ENCODE assay signal across 17 cellular contexts in genomic region chr11:116953525-116954284, GRCh38.
DNase-seq lines count a peak whose midpoint lies in the region; ATAC-seq, FAIRE-seq and TF ChIP-seq lines count a peak whose summit lies in the region.
"Had no signal": no experiment of that assay in that cellular context is flagged by ENCODE, and none has a peak within 500 bp of the region (broad histone marks: within the 10 kb centered on the region; RNA-seq: fewer than 3 reads in every experiment).

No MANE protein-coding gene starts in this region.

- CTCF ChIA-PET in endothelial cell of umbilical vein (lab: Charles Lee): no interaction called here

- POLR2A ChIA-PET in endothelial cell of umbilical vein (lab: Charles Lee): no interaction called here

- H3K4me2 ChIP-seq in SU-DHL-6 (ENCODE audit: low read depth, low read length, poor library complexity, severe bottlenecking): peak overlapping the region; percentile 91
- no peak overlapping the region for H3K4me2 ChIP-seq in endothelial cell of umbilical vein (ENCODE audit: insufficient read depth, low read length)
- H3K4me2 ChIP-seq: A549 had no signal

- H3K9me1 ChIP-seq in endothelial cell of umbilical vein (replicated peaks; ENCODE audit: control insufficient read depth, extremely low read depth, insufficient read depth, low read length): no peaks in the 10 kb centered on the region

- H4K20me1 ChIP-seq in SU-DHL-6 (ENCODE audit: low read depth, low read length) (no peaks in the 10 kb centered on the region), endothelial cell of umbilical vein (replicated peaks; ENCODE audit: control insufficient read depth, extremely low read depth, insufficient read depth, low read length) (no peaks in the 10 kb centered on the region)

- peak; percentile 24 for FAIRE-seq in endothelial cell of umbilical vein (lab: Jason Lieb, UNC)
- FAIRE-seq: A549 had no signal

- H3K36me3 ChIP-seq in cardiac muscle cell (peaks cover 15% of the 10 kb centered on the region), SU-DHL-6 (ENCODE audit: low read length) (no peaks in the 10 kb centered on the region), endothelial cell of umbilical vein (ENCODE audit: control insufficient read depth in 2 of 2, extremely low read depth in 1 of 2, insufficient read depth in 2 of 2, low read length in 2 of 2) (peaks cover 0 to 2% of the 10 kb centered on the region in 2 experiments), MG63 (peaks cover 30% of the 10 kb centered on the region)

- TF ChIP-seq CTCF in cardiac muscle cell (IDR thresholded peaks at IDR 0.05; ENCODE audit: low read depth, low read length): no peak
- no peak for TF ChIP-seq CTCF in SU-DHL-6 (IDR thresholded peaks at IDR 0.05; ENCODE audit: insufficient read depth, low read length, poor library complexity, severe bottlenecking)
- TF ChIP-seq CTCF in endothelial cell of umbilical vein (IDR thresholded peaks at IDR 0.05; ENCODE audit: extremely low read depth in 1 of 2, insufficient read depth in 1 of 2, low read depth in 1 of 2, low read length in 2 of 2): no peak

- H3K79me2 ChIP-seq in SU-DHL-6 (ENCODE audit: insufficient read depth, low read length) (peaks cover 4% of the 10 kb centered on the region), endothelial cell of umbilical vein (ENCODE audit: control insufficient read depth, insufficient read depth, low read length) (no peaks in the 10 kb centered on the region)

- H3K4me1 Mint-ChIP-seq in stimulated activated effector memory CD8-positive, alpha-beta T cell treated with anti-CD3 and anti-CD28 coated beads, Interleukin-12 subunit alpha, Interleukin-12 subunit beta, amount 100 ng/mL, for 72 hours: peaks cover 60% of the 10 kb centered on the region

- ATAC-seq in Right ventricle myocardium superior (ENCODE audit: poor library complexity) (no peak), HG03442 (IDR thresholded peaks at IDR 0.05; ENCODE audit: unreplicated experiment) (no peak)
- ATAC-seq in stimulated activated effector memory CD8-positive, alpha-beta T cell treated with anti-CD3 and anti-CD28 coated beads, Interleukin-12 subunit alpha, Interleukin-12 subunit beta, amount 100 ng/mL, for 72 hours: peak; percentile 77
- ATAC-seq: A549, PC-3 had no signal

- no peaks in the 10 kb centered on the region for H3K9me3 ChIP-seq in cardiac muscle cell (ENCODE audit: low read depth)
- no peaks in the 10 kb centered on the region for H3K9me3 ChIP-seq in SU-DHL-6 (ENCODE audit: insufficient read depth, low read length)
- H3K9me3 ChIP-seq in endothelial cell of umbilical vein (replicated peaks; ENCODE audit: control insufficient read depth, insufficient read depth, low read length): no peaks in the 10 kb centered on the region
- H3K9me3 ChIP-seq in MG63: no peaks in the 10 kb centered on the region
- H3K9me3 ChIP-seq: A549 had no signal

- no peak for TF ChIP-seq POLR2A in endothelial cell of umbilical vein (IDR thresholded peaks at IDR 0.05; ENCODE audit: low read depth, low read length)

- dilution Hi-C loops in endothelial cell of umbilical vein (cut with MboI; ENCODE audit: extremely low pct_ligation_motif_present, low sequenced_read_pairs): no loop called here

- no peaks in the 10 kb centered on the region for H3K9me3 Mint-ChIP-seq in stimulated activated effector memory CD8-positive, alpha-beta T cell treated with anti-CD3 and anti-CD28 coated beads, Interleukin-12 subunit alpha, Interleukin-12 subunit beta, amount 100 ng/mL, for 72 hours
- H3K9me3 Mint-ChIP-seq: H9 had no signal

- no peak overlapping the region for H3K4me3 Mint-ChIP-seq in stimulated activated effector memory CD8-positive, alpha-beta T cell treated with anti-CD3 and anti-CD28 coated beads, Interleukin-12 subunit alpha, Interleukin-12 subunit beta, amount 100 ng/mL, for 72 hours
- H3K4me3 Mint-ChIP-seq: H9 had no signal

- H3F3A ChIP-seq in SU-DHL-6 (ENCODE audit: insufficient read depth): peaks cover 39% of the 10 kb centered on the region

- H3K4me1 ChIP-seq in cardiac muscle cell (ENCODE audit: low read depth) (peaks cover 28% of the 10 kb centered on the region), endothelial cell of umbilical vein (ENCODE audit: control insufficient read depth, extremely low read depth, insufficient read depth, low read length) (no peaks in the 10 kb centered on the region)

- H3K9ac ChIP-seq in SU-DHL-6 (ENCODE audit: low read length) (peak overlapping the region; percentile 52), endothelial cell of umbilical vein (replicated peaks; ENCODE audit: extremely low read depth, insufficient read depth, low read length) (no peak overlapping the region)

- H3K27ac ChIP-seq in cardiac muscle cell: peak overlapping the region; percentile 12
- peak overlapping the region; percentile 77 for H3K27ac ChIP-seq in SU-DHL-6 (ENCODE audit: low read depth, low read length)
- no peak overlapping the region for H3K27ac ChIP-seq in endothelial cell of umbilical vein (ENCODE audit: insufficient read depth, low read depth, low read length)
- H3K27ac ChIP-seq: A549 had no signal

- H3K27me3 ChIP-seq in cardiac muscle cell (no peaks in the 10 kb centered on the region), SU-DHL-6 (ENCODE audit: low read length) (no peaks in the 10 kb centered on the region), endothelial cell of umbilical vein (ENCODE audit: control insufficient read depth in 2 of 2, insufficient read depth in 2 of 2, low read length in 2 of 2) (no peaks in the 10 kb centered on the region), MG63 (no peaks in the 10 kb centered on the region)

- no peak overlapping the region for H3K4me3 ChIP-seq in cardiac muscle cell
- H3K4me3 ChIP-seq in SU-DHL-6 (ENCODE audit: insufficient read depth, low read length, poor library complexity, severe bottlenecking): peak overlapping the region; percentile 32
- no peak overlapping the region for H3K4me3 ChIP-seq in endothelial cell of umbilical vein (replicated peaks in 1 of 3; ENCODE audit: insufficient read depth in 1 of 3, low read depth in 1 of 3, low read length in 3 of 3)
- no peak overlapping the region for H3K4me3 ChIP-seq in MG63
- H3K4me3 ChIP-seq: A549 had no signal

- no peak for DNase-seq in cardiac muscle cell (ENCODE audit: low read depth in 1 of 2, low spot score in 1 of 2)
- DNase-seq in Right ventricle myocardium superior: no peak
- DNase-seq in endothelial cell of umbilical vein (ENCODE audit: low read depth, low spot score): no peak
- DNase-seq in stimulated activated effector memory CD8-positive, alpha-beta T cell treated with anti-CD3 and anti-CD28 coated beads, Interleukin-12 subunit alpha, Interleukin-12 subunit beta, amount 100 ng/mL, for 72 hours (ENCODE audit: low spot score in 2 of 2): no peak
- no peak for DNase-seq in MG63
- DNase-seq in C1 segment of cervical spinal cord (lab: John Stamatoyannopoulos, UW): no peak
- DNase-seq: H9; IMR-90; NCI-H1436 treated with DMSO at 0.1 percent for 48 hours; NCI-H2081; NCI-H2227 treated with DMSO at 0.1 percent for 48 hours; NCI-H526; NK-92 treated with Interleukin-12 subunit alpha and Interleukin-12 subunit beta, amount 100 ng/mL, for 24 hours; PC-3 had no signal

- H3K9me2 ChIP-seq in SU-DHL-6 (replicated peaks; ENCODE audit: insufficient read depth, low read length): no peaks in the 10 kb centered on the region

- peak overlapping the region; percentile 84 for H3K27ac Mint-ChIP-seq in stimulated activated effector memory CD8-positive, alpha-beta T cell treated with anti-CD3 and anti-CD28 coated beads, Interleukin-12 subunit alpha, Interleukin-12 subunit beta, amount 100 ng/mL, for 72 hours
- H3K27ac Mint-ChIP-seq: H9 had no signal

- intact Hi-C loops in Right ventricle myocardium superior (cut with DNase I) (no loop called here), endothelial cell of umbilical vein (cut with micrococcal nuclease) (no loop called here)

- no TSS peak for BruUV-seq in endothelial cell of umbilical vein (replicated peaks; lab: Mats Ljungman, UMichigan)

- H2AFZ ChIP-seq in SU-DHL-6 (ENCODE audit: low read depth, low read length, severe bottlenecking) (peak overlapping the region; percentile 4), endothelial cell of umbilical vein (ENCODE audit: low read depth, low read length) (no peak overlapping the region)

- peaks cover 75% of the 10 kb centered on the region for H3K36me3 Mint-ChIP-seq in stimulated activated effector memory CD8-positive, alpha-beta T cell treated with anti-CD3 and anti-CD28 coated beads, Interleukin-12 subunit alpha, Interleukin-12 subunit beta, amount 100 ng/mL, for 72 hours

TF ChIP-seq in endothelial cell of umbilical vein, 7 proteins besides CTCF, POLR2A, EP300 and RAD21:
- TF ChIP-seq FOS (IDR thresholded peaks at IDR 0.05; ENCODE audit: borderline replicate concordance, insufficient read depth, low read length): no peak
TF ChIP-seq in endothelial cell of umbilical vein: peak in this region for 0.
